1 cellular context compared by ENCODE assay signal in the genomic region with DNA sequence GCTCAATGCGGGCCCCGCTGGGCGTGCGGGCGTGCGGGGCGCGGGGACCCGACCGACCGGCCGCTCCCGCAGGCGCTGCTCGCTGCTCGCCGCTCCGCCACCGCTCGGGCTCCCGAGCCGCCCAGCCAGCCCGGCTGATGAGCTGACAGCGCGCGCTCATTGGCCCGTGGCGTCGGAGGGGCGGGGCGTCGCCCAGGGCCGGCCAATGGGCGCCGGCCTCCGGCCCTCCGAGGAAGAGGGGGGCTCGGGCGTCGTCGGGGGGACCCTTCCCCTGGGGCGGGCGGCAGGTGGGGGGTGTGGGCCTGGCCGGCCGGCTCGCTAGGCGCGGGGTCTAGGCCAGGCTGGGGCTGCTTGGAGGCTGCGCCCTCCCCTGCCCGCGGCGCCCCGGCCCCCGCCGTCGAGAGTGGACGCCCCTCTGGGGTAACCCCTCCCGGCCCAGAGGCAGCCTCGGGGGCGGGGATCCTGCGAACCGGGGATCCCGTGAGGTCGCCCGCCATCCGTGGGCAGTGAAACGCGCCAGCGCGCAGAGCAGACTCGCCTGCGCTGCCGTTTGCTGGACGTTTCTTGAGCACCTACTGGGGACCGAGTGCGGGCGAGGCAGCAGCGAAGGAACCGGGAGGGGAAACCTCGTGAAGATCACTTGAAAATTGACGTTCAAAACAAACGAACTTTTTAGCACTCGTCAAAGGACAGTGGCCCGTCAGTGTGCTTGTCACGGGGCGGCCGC.
TF ChIP-seq lines count a peak whose summit lies in the region.

Gene SCUBE1 (minus strand): TSS at position 111 of the 727 bp plus-strand sequence. CDS start 111 bp downstream, outside the sequence.

TF ChIP-seq in H1, 55 proteins besides CTCF, POLR2A, EP300 and RAD21 (continued from another document):
- TF ChIP-seq SUZ12 (IDR thresholded peaks at IDR 0.05; ENCODE audit: low read length) (no peak; the same call in 1 of the 2 replicates), KDM4A (IDR thresholded peaks at IDR 0.05; ENCODE audit: low read depth, low read length, severe bottlenecking) (peak; percentile 61), SP1 (IDR thresholded peaks at IDR 0.05; ENCODE audit: low read depth, low read length) (0 out of 2 replicates have a peak, but pooled peaks have one; percentile 15), NANOG (IDR thresholded peaks at IDR 0.05; ENCODE audit: insufficient read depth, low read depth, low read length, poor library complexity, severe bottlenecking) (no peak), EGR1 (IDR thresholded peaks at IDR 0.05; ENCODE audit: borderline replicate concordance, low read depth, low read length) (no peak), CHD2 (IDR thresholded peaks at IDR 0.05; ENCODE audit: low read length) (peak; percentile 39; the same call in 1 of the 2 replicates), SP2 (IDR thresholded peaks at IDR 0.05; ENCODE audit: low read length) (peak; percentile 34; the same call in 1 of the 2 replicates), SP4 (IDR thresholded peaks at IDR 0.05; ENCODE audit: low read length) (no peak), TAF1 (IDR thresholded peaks at IDR 0.05; ENCODE audit: low read depth, low read length) (no peak), ASH2L (IDR thresholded peaks at IDR 0.05; ENCODE audit: low read length) (peak; percentile 34), HDAC6 (IDR thresholded peaks at IDR 0.05; ENCODE audit: low read depth, low read length) (no peak), CBX8 (IDR thresholded peaks at IDR 0.05; ENCODE audit: borderline replicate concordance, low read depth, low read length) (no peak), TEAD4 (IDR thresholded peaks at IDR 0.05; ENCODE audit: low read depth, low read length) (no peak), ZNF274 (IDR thresholded peaks at IDR 0.05; ENCODE audit: borderline replicate concordance, extremely low read depth, low read length) (no peak), CBX5 (IDR thresholded peaks at IDR 0.05; ENCODE audit: low read depth, low read length) (no peak), CTBP2 (IDR thresholded peaks at IDR 0.05; ENCODE audit: borderline replicate concordance, insufficient read depth, insufficient read length, low read length) (no peak)
- TF ChIP-seq, protein P1, sequence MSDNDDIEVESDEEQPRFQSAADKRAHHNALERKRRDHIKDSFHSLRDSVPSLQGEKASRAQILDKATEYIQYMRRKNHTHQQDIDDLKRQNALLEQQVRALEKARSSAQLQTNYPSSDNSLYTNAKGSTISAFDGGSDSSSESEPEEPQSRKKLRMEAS (IDR thresholded peaks at IDR 0.05) = peak; percentile 49
